1 cellular context compared by ENCODE assay signal in the genomic region with DNA sequence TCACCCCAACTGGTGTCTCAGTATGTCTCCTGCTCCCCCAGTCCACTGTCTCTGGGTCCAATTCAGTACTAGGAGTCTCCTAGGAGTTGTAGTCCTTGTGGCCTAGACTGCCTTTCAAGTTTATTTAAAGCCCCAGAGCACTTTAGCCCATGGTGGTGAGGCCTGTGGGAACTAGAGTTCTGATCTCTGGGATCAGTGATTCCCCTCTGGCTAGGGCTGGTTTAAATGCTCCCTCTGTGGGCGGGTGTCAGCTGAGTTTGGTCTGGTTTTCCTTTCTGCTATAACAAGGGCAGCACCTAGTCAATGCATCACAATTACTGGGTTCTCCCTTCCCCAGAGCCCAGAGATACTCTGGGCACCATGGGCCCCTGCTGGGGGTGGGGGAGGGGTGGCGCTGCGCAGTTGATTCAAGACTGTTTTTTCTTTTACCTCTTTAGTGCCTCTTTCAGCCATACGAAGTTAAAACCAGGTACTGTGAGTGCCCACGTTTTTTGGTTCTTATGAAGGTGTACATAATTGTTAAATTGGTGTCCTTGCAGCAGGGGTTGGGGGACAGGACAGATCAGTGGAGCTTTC.
TF ChIP-seq lines count a peak whose summit lies in the region.

No MANE protein-coding gene starts in this region.

TF ChIP-seq in GM23338, 12 proteins besides CTCF, POLR2A, EP300 and RAD21 (continued from another document):
- TF ChIP-seq, protein P1, sequence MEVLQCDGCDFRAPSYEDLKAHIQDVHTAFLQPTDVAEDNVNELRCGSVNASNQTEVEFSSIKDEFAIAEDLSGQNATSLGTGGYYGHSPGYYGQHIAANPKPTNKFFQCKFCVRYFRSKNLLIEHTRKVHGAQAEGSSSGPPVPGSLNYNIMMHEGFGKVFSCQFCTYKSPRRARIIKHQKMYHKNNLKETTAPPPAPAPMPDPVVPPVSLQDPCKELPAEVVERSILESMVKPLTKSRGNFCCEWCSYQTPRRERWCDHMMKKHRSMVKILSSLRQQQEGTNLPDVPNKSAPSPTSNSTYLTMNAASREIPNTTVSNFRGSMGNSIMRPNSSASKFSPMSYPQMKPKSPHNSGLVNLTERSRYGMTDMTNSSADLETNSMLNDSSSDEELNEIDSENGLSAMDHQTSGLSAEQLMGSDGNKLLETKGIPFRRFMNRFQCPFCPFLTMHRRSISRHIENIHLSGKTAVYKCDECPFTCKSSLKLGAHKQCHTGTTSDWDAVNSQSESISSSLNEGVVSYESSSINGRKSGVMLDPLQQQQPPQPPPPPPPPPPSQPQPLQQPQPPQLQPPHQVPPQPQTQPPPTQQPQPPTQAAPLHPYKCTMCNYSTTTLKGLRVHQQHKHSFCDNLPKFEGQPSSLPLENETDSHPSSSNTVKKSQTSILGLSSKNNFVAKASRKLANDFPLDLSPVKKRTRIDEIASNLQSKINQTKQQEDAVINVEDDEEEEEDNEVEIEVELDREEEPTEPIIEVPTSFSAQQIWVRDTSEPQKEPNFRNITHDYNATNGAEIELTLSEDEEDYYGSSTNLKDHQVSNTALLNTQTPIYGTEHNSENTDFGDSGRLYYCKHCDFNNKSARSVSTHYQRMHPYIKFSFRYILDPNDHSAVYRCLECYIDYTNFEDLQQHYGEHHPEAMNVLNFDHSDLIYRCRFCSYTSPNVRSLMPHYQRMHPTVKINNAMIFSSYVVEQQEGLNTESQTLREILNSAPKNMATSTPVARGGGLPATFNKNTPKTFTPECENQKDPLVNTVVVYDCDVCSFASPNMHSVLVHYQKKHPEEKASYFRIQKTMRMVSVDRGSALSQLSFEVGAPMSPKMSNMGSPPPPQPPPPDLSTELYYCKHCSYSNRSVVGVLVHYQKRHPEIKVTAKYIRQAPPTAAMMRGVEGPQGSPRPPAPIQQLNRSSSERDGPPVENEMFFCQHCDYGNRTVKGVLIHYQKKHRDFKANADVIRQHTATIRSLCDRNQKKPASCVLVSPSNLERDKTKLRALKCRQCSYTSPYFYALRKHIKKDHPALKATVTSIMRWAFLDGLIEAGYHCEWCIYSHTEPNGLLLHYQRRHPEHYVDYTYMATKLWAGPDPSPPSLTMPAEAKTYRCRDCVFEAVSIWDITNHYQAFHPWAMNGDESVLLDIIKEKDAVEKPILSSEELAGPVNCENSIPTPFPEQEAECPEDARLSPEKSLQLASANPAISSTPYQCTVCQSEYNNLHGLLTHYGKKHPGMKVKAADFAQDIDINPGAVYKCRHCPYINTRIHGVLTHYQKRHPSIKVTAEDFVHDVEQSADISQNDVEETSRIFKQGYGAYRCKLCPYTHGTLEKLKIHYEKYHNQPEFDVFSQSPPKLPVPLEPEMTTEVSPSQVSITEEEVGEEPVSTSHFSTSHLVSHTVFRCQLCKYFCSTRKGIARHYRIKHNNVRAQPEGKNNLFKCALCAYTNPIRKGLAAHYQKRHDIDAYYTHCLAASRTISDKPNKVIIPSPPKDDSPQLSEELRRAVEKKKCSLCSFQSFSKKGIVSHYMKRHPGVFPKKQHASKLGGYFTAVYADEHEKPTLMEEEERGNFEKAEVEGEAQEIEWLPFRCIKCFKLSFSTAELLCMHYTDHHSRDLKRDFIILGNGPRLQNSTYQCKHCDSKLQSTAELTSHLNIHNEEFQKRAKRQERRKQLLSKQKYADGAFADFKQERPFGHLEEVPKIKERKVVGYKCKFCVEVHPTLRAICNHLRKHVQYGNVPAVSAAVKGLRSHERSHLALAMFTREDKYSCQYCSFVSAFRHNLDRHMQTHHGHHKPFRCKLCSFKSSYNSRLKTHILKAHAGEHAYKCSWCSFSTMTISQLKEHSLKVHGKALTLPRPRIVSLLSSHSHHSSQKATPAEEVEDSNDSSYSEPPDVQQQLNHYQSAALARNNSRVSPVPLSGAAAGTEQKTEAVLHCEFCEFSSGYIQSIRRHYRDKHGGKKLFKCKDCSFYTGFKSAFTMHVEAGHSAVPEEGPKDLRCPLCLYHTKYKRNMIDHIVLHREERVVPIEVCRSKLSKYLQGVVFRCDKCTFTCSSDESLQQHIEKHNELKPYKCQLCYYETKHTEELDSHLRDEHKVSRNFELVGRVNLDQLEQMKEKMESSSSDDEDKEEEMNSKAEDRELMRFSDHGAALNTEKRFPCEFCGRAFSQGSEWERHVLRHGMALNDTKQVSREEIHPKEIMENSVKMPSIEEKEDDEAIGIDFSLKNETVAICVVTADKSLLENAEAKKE (CRISPR knock-in tag; IDR thresholded peaks at IDR 0.05): no peak
- TF ChIP-seq EZH2phosphoT487 (IDR thresholded peaks at IDR 0.05; ENCODE audit: unreplicated experiment) (no peak), EZH2 (IDR thresholded peaks at IDR 0.05; ENCODE audit: low read depth, unreplicated experiment) (no peak), CREB1 (CRISPR knock-in tag; IDR thresholded peaks at IDR 0.05; ENCODE audit: low read depth) (no peak), STAT1 (IDR thresholded peaks at IDR 0.05; ENCODE audit: unreplicated experiment) (no peak), ZNF331 (CRISPR knock-in tag; IDR thresholded peaks at IDR 0.05; ENCODE audit: low read depth) (no peak), ZNF114 (CRISPR knock-in tag; IDR thresholded peaks at IDR 0.05) (no peak), JUNB (IDR thresholded peaks at IDR 0.05; ENCODE audit: unreplicated experiment) (no peak), NANOG (IDR thresholded peaks at IDR 0.05; ENCODE audit: borderline replicate concordance) (no peak)
- TF ChIP-seq, protein P2, sequence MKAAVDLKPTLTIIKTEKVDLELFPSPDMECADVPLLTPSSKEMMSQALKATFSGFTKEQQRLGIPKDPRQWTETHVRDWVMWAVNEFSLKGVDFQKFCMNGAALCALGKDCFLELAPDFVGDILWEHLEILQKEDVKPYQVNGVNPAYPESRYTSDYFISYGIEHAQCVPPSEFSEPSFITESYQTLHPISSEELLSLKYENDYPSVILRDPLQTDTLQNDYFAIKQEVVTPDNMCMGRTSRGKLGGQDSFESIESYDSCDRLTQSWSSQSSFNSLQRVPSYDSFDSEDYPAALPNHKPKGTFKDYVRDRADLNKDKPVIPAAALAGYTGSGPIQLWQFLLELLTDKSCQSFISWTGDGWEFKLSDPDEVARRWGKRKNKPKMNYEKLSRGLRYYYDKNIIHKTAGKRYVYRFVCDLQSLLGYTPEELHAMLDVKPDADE (IDR thresholded peaks at IDR 0.05): no peak
